Comparison of ENCODE assay signal across 8 cellular contexts in the genomic region with DNA sequence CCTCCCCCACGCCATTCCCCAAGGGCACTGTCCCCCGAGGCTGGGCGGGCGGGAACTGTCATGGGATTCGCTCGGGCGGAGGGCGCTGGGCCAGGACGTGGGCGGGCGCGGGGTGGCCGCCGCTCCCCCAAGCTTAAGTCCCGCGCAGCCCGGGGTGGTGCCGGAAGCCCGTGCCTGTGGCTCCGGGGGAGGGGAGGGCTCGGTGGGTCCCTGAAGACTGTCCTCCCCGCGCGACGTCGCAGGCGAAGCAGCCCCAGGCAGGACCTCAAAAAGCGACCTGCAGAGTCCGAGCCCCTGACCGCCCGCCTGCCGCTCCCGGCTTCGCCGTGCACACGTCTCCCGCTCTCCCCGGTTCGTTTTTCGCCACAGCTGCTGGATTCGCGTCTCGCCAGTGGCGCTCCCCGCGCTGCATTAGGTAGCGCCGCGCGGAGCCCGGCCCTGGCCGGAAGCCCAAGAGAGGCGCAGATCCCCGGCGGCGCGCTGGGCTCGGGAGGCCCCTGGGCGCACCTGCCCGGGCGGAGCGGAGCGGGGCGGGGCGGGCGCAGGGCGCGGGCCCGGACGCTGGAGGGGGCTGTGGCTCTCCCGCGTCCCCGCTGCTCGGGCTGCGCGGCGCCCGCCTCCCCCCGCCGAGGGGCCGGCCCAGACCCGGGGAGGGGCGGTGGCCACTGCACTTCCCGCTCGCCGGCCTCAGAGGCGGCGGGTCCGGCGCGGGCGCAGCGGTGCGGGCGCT. TPM values are rescaled to one million over a fixed set of nuclear protein-coding genes. Genes with fewer than 3 reads are reported as not detected.
DNase-seq lines count a peak whose midpoint lies in the region; ATAC-seq and TF ChIP-seq lines count a peak whose summit lies in the region.

A gene with protein sequence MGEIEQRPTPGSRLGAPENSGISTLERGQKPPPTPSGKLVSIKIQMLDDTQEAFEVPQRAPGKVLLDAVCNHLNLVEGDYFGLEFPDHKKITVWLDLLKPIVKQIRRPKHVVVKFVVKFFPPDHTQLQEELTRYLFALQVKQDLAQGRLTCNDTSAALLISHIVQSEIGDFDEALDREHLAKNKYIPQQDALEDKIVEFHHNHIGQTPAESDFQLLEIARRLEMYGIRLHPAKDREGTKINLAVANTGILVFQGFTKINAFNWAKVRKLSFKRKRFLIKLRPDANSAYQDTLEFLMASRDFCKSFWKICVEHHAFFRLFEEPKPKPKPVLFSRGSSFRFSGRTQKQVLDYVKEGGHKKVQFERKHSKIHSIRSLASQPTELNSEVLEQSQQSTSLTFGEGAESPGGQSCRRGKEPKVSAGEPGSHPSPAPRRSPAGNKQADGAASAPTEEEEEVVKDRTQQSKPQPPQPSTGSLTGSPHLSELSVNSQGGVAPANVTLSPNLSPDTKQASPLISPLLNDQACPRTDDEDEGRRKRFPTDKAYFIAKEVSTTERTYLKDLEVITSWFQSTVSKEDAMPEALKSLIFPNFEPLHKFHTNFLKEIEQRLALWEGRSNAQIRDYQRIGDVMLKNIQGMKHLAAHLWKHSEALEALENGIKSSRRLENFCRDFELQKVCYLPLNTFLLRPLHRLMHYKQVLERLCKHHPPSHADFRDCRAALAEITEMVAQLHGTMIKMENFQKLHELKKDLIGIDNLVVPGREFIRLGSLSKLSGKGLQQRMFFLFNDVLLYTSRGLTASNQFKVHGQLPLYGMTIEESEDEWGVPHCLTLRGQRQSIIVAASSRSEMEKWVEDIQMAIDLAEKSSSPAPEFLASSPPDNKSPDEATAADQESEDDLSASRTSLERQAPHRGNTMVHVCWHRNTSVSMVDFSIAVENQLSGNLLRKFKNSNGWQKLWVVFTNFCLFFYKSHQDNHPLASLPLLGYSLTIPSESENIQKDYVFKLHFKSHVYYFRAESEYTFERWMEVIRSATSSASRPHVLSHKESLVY (plus strand): TSS at position 668 of the 730 bp plus-strand sequence. CDS start 70,149 bp downstream, outside the sequence.

- intact Hi-C loops in esophagus squamous epithelium (cut with DNase I) (no loop called here), thyroid gland (cut with DNase I) (loop anchor here (5.0 kb wide), 1 partner anchor 285 kb away; no protein-coding TSS in a partner anchor)

- H3K27me3 ChIP-seq in esophagus squamous epithelium (peaks cover 0 to 66% (median 3%) of the 10 kb centered on the region in 4 donors), mucosa of stomach (ENCODE audit: control insufficient read depth, insufficient read depth, low read length) (peaks cover 8% of the 10 kb centered on the region), thyroid gland (no peaks in the 10 kb centered on the region)

- peak within 1 kb of the TSS; percentile 64 for H3K4me3 Mint-ChIP-seq in activated CD8-positive, alpha-beta memory T cell treated with anti-CD3 and anti-CD28 coated beads, Interleukin-2, amount 10 ng/mL, durations not matched to agents 7 days and 5 days

- H3K27ac ChIP-seq in esophagus squamous epithelium, result peak within 1 kb of the TSS; percentile 48 to 83 (median 68)
- H3K27ac ChIP-seq in thyroid gland, result peak within 1 kb of the TSS; percentile 52 to 87 (median 72)

- TF ChIP-seq POLR2A in esophagus squamous epithelium (IDR thresholded peaks at IDR 0.05), result no peak
- TF ChIP-seq POLR2A in thyroid gland (IDR thresholded peaks at IDR 0.05), result peak; percentile 46 to 84

- H3K9me3 Mint-ChIP-seq in activated CD8-positive, alpha-beta memory T cell treated with anti-CD3 and anti-CD28 coated beads, Interleukin-2, amount 10 ng/mL, durations not matched to agents 7 days and 5 days (ENCODE audit: low read depth), result no peaks in the 10 kb centered on the region

- H3K9me3 ChIP-seq in esophagus squamous epithelium (no peaks in the 10 kb centered on the region), mucosa of stomach (ENCODE audit: control insufficient read depth, low read length) (no peaks in the 10 kb centered on the region), thyroid gland (no peaks in the 10 kb centered on the region)

- no peak within 1 kb of the TSS for H3K27ac Mint-ChIP-seq in activated CD8-positive, alpha-beta memory T cell treated with anti-CD3 and anti-CD28 coated beads, Interleukin-2, amount 10 ng/mL, durations not matched to agents 7 days and 5 days

- H3K4me3 ChIP-seq in esophagus squamous epithelium (peak within 1 kb of the TSS; percentile 45 to 81 (median 68)), mucosa of stomach (ENCODE audit: low read length) (peak within 1 kb of the TSS; percentile 60), thyroid gland (replicated peaks in 1 of 3) (peak within 1 kb of the TSS; percentile 61 to 84 (median 64))

- H3K36me3 ChIP-seq in esophagus squamous epithelium (no peaks in the 10 kb centered on the region), mucosa of stomach (ENCODE audit: control insufficient read depth, insufficient read depth, low read length) (no peaks in the 10 kb centered on the region), thyroid gland (no peaks in the 10 kb centered on the region)

- no CpG with 5 or more reads among the region's 95 CpGs for WGBS in esophagus squamous epithelium, 2 donors
- WGBS in thyroid gland, 2 donors, result 0% methylated on average over 31 of the region's 95 CpGs; no CpG with 5 or more reads in 1 of the 2 donors

- CTCF ChIA-PET in activated CD8-positive, alpha-beta memory T cell treated with anti-CD3 and anti-CD28 coated beads, Interleukin-2, amount 10 ng/mL, durations not matched to agents 7 days and 5 days (lab: Charles Lee), result no interaction called here

- H3K27me3 Mint-ChIP-seq in activated CD8-positive, alpha-beta memory T cell treated with anti-CD3 and anti-CD28 coated beads, Interleukin-2, amount 10 ng/mL, durations not matched to agents 7 days and 5 days, result peaks cover 60% of the 10 kb centered on the region

- H3K36me3 Mint-ChIP-seq in activated CD8-positive, alpha-beta memory T cell treated with anti-CD3 and anti-CD28 coated beads, Interleukin-2, amount 10 ng/mL, durations not matched to agents 7 days and 5 days, result no peaks in the 10 kb centered on the region

- H3K4me1 Mint-ChIP-seq in activated CD8-positive, alpha-beta memory T cell treated with anti-CD3 and anti-CD28 coated beads, Interleukin-2, amount 10 ng/mL, durations not matched to agents 7 days and 5 days, result peaks cover 15% of the 10 kb centered on the region

- TF ChIP-seq CTCF in GM12874 (IDR thresholded peaks at IDR 0.05; ENCODE audit: insufficient read depth, low read depth, low read length) (peak; percentile 38), esophagus squamous epithelium (IDR thresholded peaks at IDR 0.05) (peak in 4 of 6 experiments; percentile 36 to 64 (median 52)), thyroid gland (IDR thresholded peaks at IDR 0.05) (peak in 3 of 6 experiments; percentile 85 to 92 (median 87))

- DNase-seq in A172 (ENCODE audit: low spot score) (peak; percentile 48), NCI-H2029 (lab: John Stamatoyannopoulos, UW) (peak; percentile 39), esophagus squamous epithelium (lab: John Stamatoyannopoulos, UW) (no peak), thyroid gland (peak; percentile 87)
- DNase-seq in activated CD8-positive, alpha-beta memory T cell treated with anti-CD3 and anti-CD28 coated beads, Interleukin-2, amount 10 ng/mL, durations not matched to agents 7 days and 5 days, result peak; percentile 57

- H3K4me1 ChIP-seq in esophagus squamous epithelium, result peaks cover 12 to 33% (median 18%) of the 10 kb centered on the region in 3 donors
- peaks cover 19% of the 10 kb centered on the region for H3K4me1 ChIP-seq in mucosa of stomach (ENCODE audit: control insufficient read depth, insufficient read depth, low read length)
- H3K4me1 ChIP-seq in thyroid gland, result peaks cover 23 to 30% of the 10 kb centered on the region in 2 donors

- peak; percentile 69 for ATAC-seq in HG02852 (IDR thresholded peaks at IDR 0.05; ENCODE audit: unreplicated experiment)
- peak; percentile 89 for ATAC-seq in activated CD8-positive, alpha-beta memory T cell treated with anti-CD3 and anti-CD28 coated beads, Interleukin-2, amount 10 ng/mL, durations not matched to agents 7 days and 5 days

- H3K9ac ChIP-seq in mucosa of stomach (ENCODE audit: low read length), result peak within 1 kb of the TSS; percentile 73

RNA-seq across cellular contexts. Expression of the gene that starts here (rescaled TPM):
- 16.4 and 18.2 TPM in 2 replicates for total RNA-seq in A172 (2014; rRNA removed; shearing (Covaris generic))
- under 1 TPM; 0.44 to 0.87 TPM for total RNA-seq in activated CD8-positive, alpha-beta memory T cell treated with anti-CD3 and anti-CD28 coated beads, Interleukin-2, amount 10 ng/mL, durations not matched to agents 7 days and 5 days
- total RNA-seq in esophagus squamous epithelium, result 10 to 100 TPM in 1 of 4 donors, 1 to 10 TPM in 3; 1.5 to 10.3 (median 6.4) TPM
- total RNA-seq in thyroid gland, result 100 to 1,000 TPM; 103 to 172 (median 129) TPM

Comparison
In these comparisons a context has a peak if more than half of its experiments do, and no peak if none do; other contexts are left out.
1. Peak in DNase-seq and ATAC-seq in activated CD8-positive, alpha-beta memory T cell treated with anti-CD3 and anti-CD28 coated beads, Interleukin-2, amount 10 ng/mL, durations not matched to agents 7 days and 5 days; RNA of the gene not detected or under 1 TPM.
2. POLR2A ChIP-seq: peak in thyroid gland (2 of 2); none in esophagus squamous epithelium (0 of 4).
3. Peak in every context shown above with its lines, with median percentiles within 50 percentile points of each other: H3K4me3 ChIP-seq.